15 cellular contexts compared by ENCODE assay signal in genomic region chr17:957856-958421, GRCh38. TPM values are rescaled to one million over a fixed set of nuclear protein-coding genes. Genes with fewer than 3 reads are reported as not detected.
DNase-seq lines count a peak whose midpoint lies in the region; ATAC-seq and TF ChIP-seq lines count a peak whose summit lies in the region.
"Had no signal": no experiment of that assay in that cellular context is flagged by ENCODE, and none has a peak within 500 bp of the region (broad histone marks: within the 10 kb centered on the region; RNA-seq: fewer than 3 reads in every experiment).

No MANE protein-coding gene starts in this region.

- dilution Hi-C loops in IMR-90 (cut with HindIII; ENCODE audit: low sequenced_read_pairs, unreplicated experiment), result no loop called here

- POLR2A ChIA-PET in IMR-90 (lab: Charles Lee; ENCODE audit: unreplicated experiment), result no interaction called here

- BruUV-seq in IMR-90 (replicated peaks; lab: Mats Ljungman, UMichigan), result no TSS peak

- no peak overlapping the region for H3K4ac ChIP-seq in IMR-90 (ENCODE audit: low read depth, low read length)

- no peak overlapping the region for H4K8ac ChIP-seq in IMR-90 (ENCODE audit: low read depth in 2 of 2, low read length in 2 of 2)

- peaks cover 21% of the 10 kb centered on the region for H3K36me3 ChIP-seq in IMR-90 (ENCODE audit: control insufficient read depth, insufficient read depth, low read length)
- no peaks in the 10 kb centered on the region for H3K36me3 ChIP-seq in muscle layer of duodenum (ENCODE audit: control insufficient read depth in 1 of 2, insufficient read depth in 2 of 2, low read length in 2 of 2)
- H3K36me3 ChIP-seq in stomach smooth muscle (ENCODE audit: control insufficient read depth in 2 of 2, insufficient read depth in 2 of 2, low read length in 2 of 2), result no peaks in the 10 kb centered on the region
- H3K36me3 ChIP-seq: breast epithelium, thoracic aorta had no signal

- no peak for TF ChIP-seq POLR2A in IMR-90 (IDR thresholded peaks at IDR 0.05; ENCODE audit: low read depth, low read length)

- intact Hi-C loops in IMR-90 (cut with micrococcal nuclease), result no loop called here

- H3K4me1 Mint-ChIP-seq in endothelial cell (ENCODE audit: unreplicated experiment) (peaks cover 17% of the 10 kb centered on the region), T-helper 17 cell (no peaks in the 10 kb centered on the region)
- H3K4me1 Mint-ChIP-seq: activated naive CD8-positive, alpha-beta T cell treated with anti-CD3 and anti-CD28 coated beads for 36 hours had no signal

- H3K4me2 ChIP-seq in IMR-90 (ENCODE audit: low read depth, low read length), result no peak overlapping the region

- H3K27me3 Mint-ChIP-seq in endothelial cell (ENCODE audit: unreplicated experiment) (peaks cover 7% of the 10 kb centered on the region), T-helper 17 cell (peaks cover 19% of the 10 kb centered on the region)

- H3K27me3 ChIP-seq in IMR-90 (ENCODE audit: control insufficient read depth, insufficient read depth, low read length) (no peaks in the 10 kb centered on the region), muscle layer of duodenum (ENCODE audit: low read depth, low read length) (no peaks in the 10 kb centered on the region), stomach smooth muscle (ENCODE audit: control insufficient read depth in 1 of 2, insufficient read depth in 2 of 2, low read length in 2 of 2) (no peaks in the 10 kb centered on the region)
- H3K27me3 ChIP-seq: breast epithelium, heart right ventricle had no signal

- TF ChIP-seq CTCF in IMR-90 (conservative IDR thresholded peaks at IDR 0.05; ENCODE audit: low read depth, low read length) (no peak), endothelial cell (IDR thresholded peaks at IDR 0.05; ENCODE audit: unreplicated experiment) (no peak)

- H2AFZ ChIP-seq in IMR-90 (replicated peaks; ENCODE audit: low read length, poor library complexity), result peak overlapping the region; percentile 23

- H2AK5ac ChIP-seq in IMR-90 (ENCODE audit: low read depth, low read length), result peak overlapping the region; percentile 13

- CTCF ChIA-PET in IMR-90 (lab: Yijun Ruan, JAX), result no interaction called here

- no peak overlapping the region for H3K14ac ChIP-seq in IMR-90 (replicated peaks; ENCODE audit: low read depth, low read length)

- H3K56ac ChIP-seq in IMR-90 (ENCODE audit: extremely low read depth, insufficient read depth, low read length), result no peak overlapping the region

- H3K79me1 ChIP-seq in IMR-90 (ENCODE audit: low read depth in 1 of 2, low read length in 2 of 2), result peaks cover 22 to 76% of the 10 kb centered on the region in 2 experiments

- H2BK120ac ChIP-seq in IMR-90 (ENCODE audit: low read depth, low read length), result no peak overlapping the region

- H4K20me1 ChIP-seq in IMR-90 (ENCODE audit: insufficient read depth, low read length), result peaks cover 70% of the 10 kb centered on the region

- H2AK9ac ChIP-seq in IMR-90 (replicated peaks; ENCODE audit: low read depth, low read length, poor library complexity), result no peak overlapping the region

- no peak overlapping the region for H4K91ac ChIP-seq in IMR-90 (ENCODE audit: insufficient read depth, low read depth, low read length)

- peak overlapping the region; percentile 5 for H3K4me3 Mint-ChIP-seq in endothelial cell (ENCODE audit: unreplicated experiment)
- H3K4me3 Mint-ChIP-seq in T-helper 17 cell, result no peak overlapping the region
- H3K4me3 Mint-ChIP-seq: activated naive CD8-positive, alpha-beta T cell treated with anti-CD3 and anti-CD28 coated beads for 36 hours had no signal

- no peak overlapping the region for H3K27ac ChIP-seq in IMR-90 (ENCODE audit: insufficient read depth, low read length)
- H3K27ac ChIP-seq in muscle layer of duodenum (ENCODE audit: low read length), result peak overlapping the region; percentile 69
- peak overlapping the region; percentile 66 for H3K27ac ChIP-seq in stomach smooth muscle (ENCODE audit: low read length)
- H3K27ac ChIP-seq: breast epithelium, dorsolateral prefrontal cortex, heart right ventricle, thoracic aorta, VCaP had no signal

- H2BK15ac ChIP-seq in IMR-90 (ENCODE audit: low read depth, low read length), result no peak overlapping the region

- in situ Hi-C loops in IMR-90 (cut with MboI; ENCODE audit: low sequenced_read_pairs), result no loop called here

- DNase-seq in IMR-90, result no peak
- DNase-seq in endothelial cell (ENCODE audit: low spot score), result no peak
- DNase-seq in stimulated activated CD4-positive, alpha-beta T cell treated with anti-CD3 and anti-CD28 coated beads, Interleukin-4, amount 100 ng/mL, for 4 hours, result no peak
- no peak for DNase-seq in T-helper 17 cell
- DNase-seq: activated naive CD8-positive, alpha-beta T cell treated with anti-CD3 and anti-CD28 coated beads for 36 hours; DMS 273 treated with DMSO at 0.1 percent for 48 hours; dorsolateral prefrontal cortex; heart right ventricle; NCI-H2227 treated with DMSO at 0.1 percent for 48 hours had no signal

- H3K4me1 ChIP-seq in IMR-90 (ENCODE audit: control insufficient read depth, insufficient read depth, low read length), result peaks cover 21% of the 10 kb centered on the region
- H3K4me1 ChIP-seq in muscle layer of duodenum (ENCODE audit: control insufficient read depth in 1 of 2, insufficient read depth in 2 of 2, low read length in 2 of 2), result peaks cover 4 to 12% of the 10 kb centered on the region in 2 donors
- peaks cover 37% of the 10 kb centered on the region for H3K4me1 ChIP-seq in stomach smooth muscle (ENCODE audit: control insufficient read depth, insufficient read depth, low read length)
- H3K4me1 ChIP-seq: breast epithelium had no signal

- H2BK20ac ChIP-seq in IMR-90 (ENCODE audit: low read depth, low read length), result no peak overlapping the region

- H3K36me3 Mint-ChIP-seq in endothelial cell (ENCODE audit: low read depth, unreplicated experiment), result peaks cover 9% of the 10 kb centered on the region
- no peaks in the 10 kb centered on the region for H3K36me3 Mint-ChIP-seq in T-helper 17 cell (ENCODE audit: low read depth)
- H3K36me3 Mint-ChIP-seq: activated naive CD8-positive, alpha-beta T cell treated with anti-CD3 and anti-CD28 coated beads for 36 hours had no signal

- H4K5ac ChIP-seq in IMR-90 (ENCODE audit: low read depth, low read length), result no peak overlapping the region

- no peak overlapping the region for H3K23ac ChIP-seq in IMR-90 (ENCODE audit: low read depth, low read length)

- ATAC-seq in IMR-90 (ENCODE audit: low read depth) (no peak), GM21717 (IDR thresholded peaks at IDR 0.05; ENCODE audit: unreplicated experiment) (no peak), T-helper 17 cell (no peak)

- H3K4me3 ChIP-seq in IMR-90 (ENCODE audit: insufficient read depth, low read depth, low read length) (no peak overlapping the region), muscle layer of duodenum (ENCODE audit: low read depth in 1 of 2, low read length in 2 of 2) (no peak overlapping the region), stomach smooth muscle (ENCODE audit: low read length in 2 of 2) (peak overlapping the region in 1 of 2 donors; percentile 22)
- H3K4me3 ChIP-seq: breast epithelium, dorsolateral prefrontal cortex, heart right ventricle, thoracic aorta had no signal

- H2BK5ac ChIP-seq in IMR-90 (ENCODE audit: low read depth, low read length, poor library complexity, severe bottlenecking), result no peak overlapping the region

- no peak overlapping the region for H3K9ac ChIP-seq in IMR-90 (ENCODE audit: low read depth, low read length)
- H3K9ac ChIP-seq in stomach smooth muscle (ENCODE audit: low read length in 2 of 2), result no peak overlapping the region

- TF ChIP-seq RAD21 in IMR-90 (IDR thresholded peaks at IDR 0.05; ENCODE audit: low read length), result no peak

- no peak overlapping the region for H3K18ac ChIP-seq in IMR-90 (ENCODE audit: low read depth, low read length)

- WGBS in IMR-90 (ENCODE audit: extremely low coverage in 2 of 2, insufficient read length in 1 of 2), 2 experiments, result 61% methylated on average over 13 of the region's 20 CpGs; no CpG with 5 or more reads in 1 of the 2 experiments

- H3K9me3 ChIP-seq in IMR-90 (ENCODE audit: control insufficient read depth, insufficient read depth, low read length) (no peaks in the 10 kb centered on the region), muscle layer of duodenum (ENCODE audit: control insufficient read depth in 1 of 2, low read length in 2 of 2) (no peaks in the 10 kb centered on the region), stomach smooth muscle (ENCODE audit: control insufficient read depth in 2 of 2, low read length in 2 of 2) (no peaks in the 10 kb centered on the region), T-helper 17 cell (ENCODE audit: control insufficient read depth, low read length, poor library complexity, severe bottlenecking) (no peaks in the 10 kb centered on the region)
- H3K9me3 ChIP-seq: breast epithelium, heart right ventricle, thoracic aorta had no signal

- H3K27ac Mint-ChIP-seq in endothelial cell (ENCODE audit: unreplicated experiment), result peak overlapping the region; percentile 7
- no peak overlapping the region for H3K27ac Mint-ChIP-seq in T-helper 17 cell
- H3K27ac Mint-ChIP-seq: activated naive CD8-positive, alpha-beta T cell treated with anti-CD3 and anti-CD28 coated beads for 36 hours had no signal

- H3K9me1 ChIP-seq in IMR-90 (ENCODE audit: insufficient read depth, low read length), result peaks cover 20% of the 10 kb centered on the region

- H3K9me3 Mint-ChIP-seq in endothelial cell (ENCODE audit: unreplicated experiment), result no peaks in the 10 kb centered on the region
- H3K9me3 Mint-ChIP-seq: activated naive CD8-positive, alpha-beta T cell treated with anti-CD3 and anti-CD28 coated beads for 36 hours had no signal

TF ChIP-seq in IMR-90, 13 proteins besides CTCF, POLR2A, EP300 and RAD21 (continues in another document):
- TF ChIP-seq BHLHE40 (IDR thresholded peaks at IDR 0.05; ENCODE audit: low read depth, low read length) (no peak), CEBPB (IDR thresholded peaks at IDR 0.05; ENCODE audit: low read depth, low read length) (no peak), NFE2L2 (IDR thresholded peaks at IDR 0.05; ENCODE audit: low read depth, low read length) (no peak)

RNA-seq across cellular contexts. Expression of gene NXN, which starts 21.6 kb away (rescaled TPM):
- total RNA-seq in IMR-90 (2012; rRNA removed) (52.5 and 52.8 TPM in 2 replicates), endothelial cell (ENCODE audit: unreplicated experiment) (53.9 TPM), T-helper 17 cell (1 to 10 TPM; 3.3 to 4.4 TPM)
- 116 and 120 TPM in 2 replicates for polyA plus RNA-seq in IMR-90 (2012; rRNA removed)
- polyA plus RNA-seq in IMR-90 (2012; cell fraction: cytosol; rRNA removed), result 89.4 and 117 TPM in 2 replicates
- 67.9 and 90.2 TPM in 2 replicates for polyA plus RNA-seq in IMR-90 (2012; cell fraction: nucleus; rRNA removed; ENCODE audit: low replicate concordance)

RNA-seq across cellular contexts. Expression of gene TIMM22, which starts 39.0 kb away (rescaled TPM):
- 12.7 and 14.4 TPM in 2 replicates for total RNA-seq in IMR-90 (2012; rRNA removed)
- 12.7 and 12.9 TPM in 2 replicates for polyA plus RNA-seq in IMR-90 (2012; rRNA removed)
- polyA plus RNA-seq in IMR-90 (2012; cell fraction: cytosol; rRNA removed), result 9.9 and 11.0 TPM in 2 replicates
- 4.6 and 5.7 TPM in 2 replicates for polyA plus RNA-seq in IMR-90 (2012; cell fraction: nucleus; rRNA removed; ENCODE audit: low replicate concordance)
- total RNA-seq in endothelial cell (ENCODE audit: unreplicated experiment), result 17.1 TPM
- total RNA-seq in T-helper 17 cell, result 1 to 10 TPM; 7.4 to 8.3 TPM

Comparison
In these comparisons a context has a peak if more than half of its experiments do, and no peak if none do; other contexts are left out.
1. RNA of gene NXN, which starts 21.6 kb away (total RNA-seq): 53.9 TPM in endothelial cell (single experiment) and 52.5 to 52.8 TPM in IMR-90; 3.3 to 4.4 TPM in T-helper 17 cell; every median in the first group is over 10 times any median in the second.